8 cellular contexts compared by ENCODE assay signal in the genomic region with DNA sequence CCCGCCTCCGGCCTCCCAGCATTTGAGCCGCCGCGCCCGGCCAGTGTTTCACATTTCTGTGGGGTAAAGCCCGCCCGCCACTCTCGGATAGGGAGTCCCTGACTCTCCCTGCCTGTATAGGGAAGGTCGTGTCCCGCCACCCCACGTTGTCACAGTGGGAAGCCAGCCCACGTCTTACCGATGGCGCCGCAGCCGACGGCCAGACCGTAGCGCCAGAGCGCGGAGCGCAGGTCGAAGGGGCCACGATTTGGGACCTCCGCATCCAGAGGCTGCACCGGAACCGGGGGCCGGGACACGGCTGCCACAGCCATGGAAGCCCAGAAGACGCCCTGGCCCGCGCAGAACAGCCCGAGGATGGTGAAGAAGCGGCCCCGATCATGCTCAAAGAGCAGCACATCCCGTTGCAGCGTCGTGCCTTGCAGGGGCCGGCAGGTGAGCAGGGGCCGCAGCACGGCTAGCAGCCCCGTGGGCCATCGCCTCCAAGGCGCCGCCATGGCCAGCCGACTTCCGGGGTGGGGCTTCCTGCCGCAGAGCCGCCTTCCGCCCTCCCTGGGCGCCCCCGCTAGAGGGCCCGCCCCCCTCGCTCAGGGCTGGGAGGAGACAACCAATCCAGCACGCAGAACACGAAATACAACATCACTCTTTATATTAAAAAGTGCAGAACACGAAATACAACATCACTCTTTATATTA. TPM values are rescaled to one million over a fixed set of nuclear protein-coding genes. Genes with fewer than 3 reads are reported as not detected.
DNase-seq lines count a peak whose midpoint lies in the region; ATAC-seq and TF ChIP-seq lines count a peak whose summit lies in the region.

A gene with protein sequence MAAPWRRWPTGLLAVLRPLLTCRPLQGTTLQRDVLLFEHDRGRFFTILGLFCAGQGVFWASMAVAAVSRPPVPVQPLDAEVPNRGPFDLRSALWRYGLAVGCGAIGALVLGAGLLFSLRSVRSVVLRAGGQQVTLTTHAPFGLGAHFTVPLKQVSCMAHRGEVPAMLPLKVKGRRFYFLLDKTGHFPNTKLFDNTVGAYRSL (minus strand): TSS at position 506 of the 692 bp plus-strand sequence. CDS start 12 bp downstream, at position 494.

- H3K79me2 ChIP-seq in GM23248 (ENCODE audit: insufficient read depth), result peaks cover 40% of the 10 kb centered on the region

- peaks cover 44% of the 10 kb centered on the region for H3K36me3 Mint-ChIP-seq in activated naive CD4-positive, alpha-beta T cell treated with anti-CD3 and anti-CD28 coated beads for 36 hours (ENCODE audit: low read depth)

- CTCF ChIA-PET in activated naive CD4-positive, alpha-beta T cell treated with anti-CD3 and anti-CD28 coated beads for 36 hours (lab: Charles Lee), result interaction anchor here (0.7 to 1.1 kb wide), 3 partner anchors 32 to 70 kb away, joined by 3 to 4 read pairs (median 4); no protein-coding TSS in a partner anchor

- peaks cover 45% of the 10 kb centered on the region for H3K4me1 ChIP-seq in GM23248 (ENCODE audit: insufficient read depth)

- peak within 1 kb of the TSS; percentile 90 for H3K27ac Mint-ChIP-seq in activated naive CD4-positive, alpha-beta T cell treated with anti-CD3 and anti-CD28 coated beads for 36 hours

- peak within 1 kb of the TSS; percentile 78 for H3K27ac ChIP-seq in GM23248
- peak within 1 kb of the TSS; percentile 87 for H3K27ac ChIP-seq in SK-N-MC
- H3K27ac ChIP-seq in temporal lobe (ENCODE audit: low read depth, low read length), result peak within 1 kb of the TSS; percentile 84

- H3K4me1 Mint-ChIP-seq in activated naive CD4-positive, alpha-beta T cell treated with anti-CD3 and anti-CD28 coated beads for 36 hours (ENCODE audit: low read depth), result peaks cover 47% of the 10 kb centered on the region

- H2AFZ ChIP-seq in GM23248, result no peak within 1 kb of the TSS

- H3K27me3 ChIP-seq in GM23248 (replicated peaks; ENCODE audit: insufficient read depth), result no peaks in the 10 kb centered on the region

- intact Hi-C loops in activated naive CD4-positive, alpha-beta T cell treated with anti-CD3 and anti-CD28 coated beads for 36 hours (cut with micrococcal nuclease), result loop anchor here (1.0 kb wide), 3 partner anchors 14 to 50 kb away; a partner anchor contains a TSS

- H3K9me3 ChIP-seq in GM23248 (ENCODE audit: low read depth) (no peaks in the 10 kb centered on the region), SK-N-MC (ENCODE audit: low read depth, low read length) (no peaks in the 10 kb centered on the region)

- ATAC-seq in omental fat pad (ENCODE audit: low FRiP score), result peak; percentile 82

- H3K9me3 Mint-ChIP-seq in activated naive CD4-positive, alpha-beta T cell treated with anti-CD3 and anti-CD28 coated beads for 36 hours, result no peaks in the 10 kb centered on the region

- in situ Hi-C loops in GM23248 (cut with MboI), result no loop called here

- H3K4me2 ChIP-seq in GM23248 (ENCODE audit: unreplicated experiment), result peak within 1 kb of the TSS; percentile 78

- H3K4me3 Mint-ChIP-seq in activated naive CD4-positive, alpha-beta T cell treated with anti-CD3 and anti-CD28 coated beads for 36 hours, result peak within 1 kb of the TSS; percentile 85

- DNase-seq in Daoy (ENCODE audit: low read depth) (peak; percentile 88), GM23248 (peak; percentile 95), M059J (ENCODE audit: low read depth) (peak; percentile 82), SK-N-MC (ENCODE audit: low read depth, low spot score) (no peak), globus pallidus (ENCODE audit: low spot score) (peak; percentile 85), omental fat pad (ENCODE audit: low spot score) (peak; percentile 57)
- DNase-seq in activated naive CD4-positive, alpha-beta T cell treated with anti-CD3 and anti-CD28 coated beads for 36 hours, result peak; percentile 92

- H3F3A ChIP-seq in GM23248 (ENCODE audit: insufficient read depth), result peaks cover 62% of the 10 kb centered on the region

- no peaks in the 10 kb centered on the region for H4K20me1 ChIP-seq in GM23248 (ENCODE audit: insufficient read depth)

- H3K4me3 ChIP-seq in GM23248 (peak within 1 kb of the TSS; percentile 82), SK-N-MC (peak within 1 kb of the TSS; percentile 84)

- WGBS in GM23248 (ENCODE audit: low coverage in 1 of 2, low lambda C conversion rate in 2 of 2, missing lambda C conversion rate in 2 of 2), 2 experiments, result 0 to 1% methylated on average over 51 to 57 of the region's 58 CpGs

- H3K9ac ChIP-seq in GM23248 (peak within 1 kb of the TSS; percentile 84), SK-N-MC (ENCODE audit: insufficient read length) (peak within 1 kb of the TSS; percentile 91)

- H3K36me3 ChIP-seq in GM23248 (ENCODE audit: low read depth) (peaks cover 31% of the 10 kb centered on the region), SK-N-MC (ENCODE audit: insufficient read depth, low read length) (peaks cover 59% of the 10 kb centered on the region)

- H3K9me2 ChIP-seq in GM23248 (ENCODE audit: insufficient read depth), result no peaks in the 10 kb centered on the region

- no peak for TF ChIP-seq CTCF in omental fat pad (IDR thresholded peaks at IDR 0.05)

- H3K27me3 Mint-ChIP-seq in activated naive CD4-positive, alpha-beta T cell treated with anti-CD3 and anti-CD28 coated beads for 36 hours (ENCODE audit: low read depth), result no peaks in the 10 kb centered on the region

RNA-seq across cellular contexts. Expression of the gene that starts here (rescaled TPM):
- total RNA-seq in Daoy (2014; rRNA removed; shearing (Covaris generic)), result 23.2 and 32.2 TPM in 2 replicates
- 32.0 and 33.4 TPM in 2 replicates for total RNA-seq in GM23248 (2014; rRNA removed; shearing (Covaris generic))
- polyA plus RNA-seq in GM23248 (2016; fragmentation: Nextera tagmentation; extraction: Ambion mirVana), result 31.4 and 34.2 TPM in 2 replicates
- 38.7 and 41.7 TPM in 2 replicates for total RNA-seq in M059J (2014; rRNA removed; shearing (Covaris generic))
- total RNA-seq in activated naive CD4-positive, alpha-beta T cell treated with anti-CD3 and anti-CD28 coated beads for 36 hours, result 1 to 10 TPM; 7.0 to 7.7 TPM
- total RNA-seq in omental fat pad, result 10 to 100 TPM; 20.8 to 45.1 (median 30.3) TPM
- 7.9 TPM for total RNA-seq in temporal lobe
